Comparison of ENCODE assay signal across 8 cellular contexts in genomic region chr3:44624696-44625528, GRCh38. TPM values are rescaled to one million over a fixed set of nuclear protein-coding genes. Genes with fewer than 3 reads are reported as not detected.
DNase-seq lines count a peak whose midpoint lies in the region; ATAC-seq and TF ChIP-seq lines count a peak whose summit lies in the region.

Gene ZNF197, plus strand, starts transcription at chr3:44625036. Its CDS starts 4,119 bp downstream, at chr3:44629155.

- no peaks in the 10 kb centered on the region for H3K36me3 ChIP-seq in BE2C
- peaks cover 0 to 5% (median 0%) of the 10 kb centered on the region in 4 donors for H3K36me3 ChIP-seq in right lobe of liver

- no peak for TF ChIP-seq CTCF in BE2C (IDR thresholded peaks at IDR 0.05; ENCODE audit: low read depth, low read length)
- TF ChIP-seq CTCF in right lobe of liver (IDR thresholded peaks at IDR 0.05): peak in 3 of 4 donors; percentile 19 to 31 (median 20)

- H3K4me1 ChIP-seq in BE2C (no peaks in the 10 kb centered on the region), right lobe of liver (peaks cover 0 to 8% (median 4%) of the 10 kb centered on the region in 4 donors)

- DNase-seq in BE2C: peak; percentile 82
- DNase-seq in NCI-H524 (lab: John Stamatoyannopoulos, UW): peak; percentile 90 to 95
- DNase-seq in activated CD4-positive, alpha-beta T cell treated with anti-CD3 and anti-CD28 coated beads, Interleukin-2, amount 10 ng/mL, durations not matched to agents 7 days and 5 days: peak; percentile 63
- peak; percentile 48 to 74 for DNase-seq in dermis microvascular lymphatic vessel endothelial cell (ENCODE audit: low read depth in 2 of 2)
- DNase-seq in right lobe of liver: peak; percentile 82 to 90 (median 87)
- peak; percentile 49 to 55 for DNase-seq in stimulated activated CD4-positive, alpha-beta T cell treated with anti-CD3 and anti-CD28 coated beads, Interleukin-4, amount 100 ng/mL, for 4 hours

- POLR2A ChIA-PET in activated CD4-positive, alpha-beta T cell treated with anti-CD3 and anti-CD28 coated beads, Interleukin-2, amount 10 ng/mL, durations not matched to agents 7 days and 5 days (lab: Charles Lee): interaction anchor here (0.6 kb wide), 1 partner anchor 203 kb away, joined by 3 read pairs; no protein-coding TSS in a partner anchor

- H3K27ac ChIP-seq in right lobe of liver: peak within 1 kb of the TSS; percentile 60 to 89 (median 79)

- H3K4me3 ChIP-seq in BE2C (ENCODE audit: low read depth, low read length) (peak within 1 kb of the TSS; percentile 78), right lobe of liver (peak within 1 kb of the TSS; percentile 93 to 95 (median 94))

- intact Hi-C loops in right lobe of liver (cut with DNase I): no loop called here

- H3K27me3 ChIP-seq in BE2C: no peaks in the 10 kb centered on the region
- H3K27me3 ChIP-seq in right lobe of liver: no peaks in the 10 kb centered on the region

- peak; percentile 47 for TF ChIP-seq POLR2A in right lobe of liver (IDR thresholded peaks at IDR 0.05)

- H3K36me3 Mint-ChIP-seq in activated CD4-positive, alpha-beta T cell treated with anti-CD3 and anti-CD28 coated beads, Interleukin-2, amount 10 ng/mL, durations not matched to agents 7 days and 5 days (ENCODE audit: low read depth): peaks cover 31% of the 10 kb centered on the region

- H3K27ac Mint-ChIP-seq in activated CD4-positive, alpha-beta T cell treated with anti-CD3 and anti-CD28 coated beads, Interleukin-2, amount 10 ng/mL, durations not matched to agents 7 days and 5 days: peak within 1 kb of the TSS; percentile 93

- 2% methylated on average over 6 of the region's 50 CpGs for WGBS in right lobe of liver (ENCODE audit: insufficient coverage, low coverage, low lambda C conversion rate, missing lambda C conversion rate)

- no peaks in the 10 kb centered on the region for H3K27me3 Mint-ChIP-seq in activated CD4-positive, alpha-beta T cell treated with anti-CD3 and anti-CD28 coated beads, Interleukin-2, amount 10 ng/mL, durations not matched to agents 7 days and 5 days

- H3K4me3 Mint-ChIP-seq in activated CD4-positive, alpha-beta T cell treated with anti-CD3 and anti-CD28 coated beads, Interleukin-2, amount 10 ng/mL, durations not matched to agents 7 days and 5 days: peak within 1 kb of the TSS; percentile 89

- CTCF ChIA-PET in activated CD4-positive, alpha-beta T cell treated with anti-CD3 and anti-CD28 coated beads, Interleukin-2, amount 10 ng/mL, durations not matched to agents 7 days and 5 days (lab: Charles Lee): interaction anchor here (0.9 to 2.1 kb wide), 3 partner anchors 20 to 131 kb away, joined by 3 to 5 read pairs (median 3); no protein-coding TSS in a partner anchor

- peaks cover 26% of the 10 kb centered on the region for H3K4me1 Mint-ChIP-seq in activated CD4-positive, alpha-beta T cell treated with anti-CD3 and anti-CD28 coated beads, Interleukin-2, amount 10 ng/mL, durations not matched to agents 7 days and 5 days

- peak; percentile 96 for ATAC-seq in GM19035 (IDR thresholded peaks at IDR 0.05; ENCODE audit: unreplicated experiment)
- peak; percentile 91 for ATAC-seq in HG03342 (IDR thresholded peaks at IDR 0.05; ENCODE audit: unreplicated experiment)
- ATAC-seq in right lobe of liver: peak; percentile 98 to 100 (median 98)

- no peaks in the 10 kb centered on the region for H3K9me3 ChIP-seq in BE2C
- H3K9me3 ChIP-seq in right lobe of liver: no peaks in the 10 kb centered on the region

- peaks cover 15% of the 10 kb centered on the region for H3K9me3 Mint-ChIP-seq in activated CD4-positive, alpha-beta T cell treated with anti-CD3 and anti-CD28 coated beads, Interleukin-2, amount 10 ng/mL, durations not matched to agents 7 days and 5 days

RNA-seq across cellular contexts. Expression of gene ZNF197, which starts in this region (rescaled TPM):
- 7.8 TPM for polyA plus RNA-seq in BE2C (2012; ENCODE audit: insufficient read depth, insufficient read length, low read depth)
- 10 to 100 TPM; 13.2 to 14.8 TPM for total RNA-seq in activated CD4-positive, alpha-beta T cell treated with anti-CD3 and anti-CD28 coated beads, Interleukin-2, amount 10 ng/mL, durations not matched to agents 7 days and 5 days
- total RNA-seq in dermis microvascular lymphatic vessel endothelial cell: 5.4 and 6.8 TPM in 2 replicates
- 1 to 10 TPM; 4.4 to 9.5 (median 6.9) TPM for total RNA-seq in right lobe of liver

Comparison
In these comparisons a context has a peak if more than half of its experiments do, and no peak if none do; other contexts are left out.
1. Peak in every context shown above with its lines: DNase-seq, ATAC-seq, H3K4me3 ChIP-seq and H3K27ac ChIP-seq.